Comparison of ENCODE assay signal across 9 cellular contexts in genomic region chr7:150370612-150371071, GRCh38. TPM values are rescaled to one million over a fixed set of nuclear protein-coding genes. Genes with fewer than 3 reads are reported as not detected.
DNase-seq lines count a peak whose midpoint lies in the region; ATAC-seq and TF ChIP-seq lines count a peak whose summit lies in the region.
"Had no signal": no experiment of that assay in that cellular context is flagged by ENCODE, and none has a peak within 500 bp of the region (broad histone marks: within the 10 kb centered on the region; RNA-seq: fewer than 3 reads in every experiment).

No MANE protein-coding gene starts in this region.

- H2BK15ac ChIP-seq in IMR-90 (ENCODE audit: low read depth, low read length) = 0 out of 3 replicates have a peak overlapping the region, but pooled peaks have one; percentile 17
- no peak overlapping the region for H2BK15ac ChIP-seq in neuronal stem cell (ENCODE audit: low read length)

- peaks cover 31 to 62% (median 55%) of the 10 kb centered on the region in 3 donors for H3K4me1 Mint-ChIP-seq in naive B cell

- H3K14ac ChIP-seq in IMR-90 (replicated peaks; ENCODE audit: low read depth, low read length) = 0 out of 2 replicates have a peak overlapping the region, but pooled peaks have one; percentile 44
- no peak overlapping the region for H3K14ac ChIP-seq in neuronal stem cell (ENCODE audit: low read length)

- H3K36me3 ChIP-seq in IMR-90 (ENCODE audit: control insufficient read depth, insufficient read depth, low read length) (peaks cover 38% of the 10 kb centered on the region), neuronal stem cell (replicated peaks in 1 of 2; ENCODE audit: control insufficient read depth in 2 of 2, insufficient read depth in 2 of 2, low read length in 2 of 2) (peaks cover 38 to 56% of the 10 kb centered on the region in 2 donors)

- no TSS peak for BruUV-seq in IMR-90 (replicated peaks; lab: Mats Ljungman, UMichigan)

- no peak overlapping the region; a peak in 1 of 4 replicates for H4K8ac ChIP-seq in IMR-90 (ENCODE audit: low read depth in 2 of 2, low read length in 2 of 2)
- no peak overlapping the region for H4K8ac ChIP-seq in neuronal stem cell (ENCODE audit: low read depth, low read length)

- H2AFZ ChIP-seq in IMR-90 (replicated peaks; ENCODE audit: low read length, poor library complexity) (peak overlapping the region; percentile 47), neuronal stem cell (ENCODE audit: low read length) (no peak overlapping the region)

- no peaks in the 10 kb centered on the region for H3K9me3 ChIP-seq in IMR-90 (ENCODE audit: control insufficient read depth, insufficient read depth, low read length)
- no peaks in the 10 kb centered on the region for H3K9me3 ChIP-seq in neuronal stem cell (replicated peaks in 1 of 2; ENCODE audit: control insufficient read depth in 2 of 2, insufficient read depth in 1 of 2, low read depth in 1 of 2, low read length in 2 of 2)
- H3K9me3 ChIP-seq: MG63 had no signal

- H4K91ac ChIP-seq in IMR-90 (ENCODE audit: insufficient read depth, low read depth, low read length) (peak overlapping the region; percentile 66; the same call in 1 of the 2 replicates), neuronal stem cell (ENCODE audit: low read depth, low read length, poor library complexity) (no peak overlapping the region)

- in situ Hi-C loops in IMR-90 (cut with MboI; ENCODE audit: low sequenced_read_pairs) = no loop called here

- H3K9ac ChIP-seq in IMR-90 (ENCODE audit: low read depth, low read length) (peak overlapping the region; percentile 81), neuronal stem cell (ENCODE audit: low read depth, low read length, poor library complexity) (no peak overlapping the region)

- no peaks in the 10 kb centered on the region for H3K27me3 Mint-ChIP-seq in naive B cell

- H3K56ac ChIP-seq in IMR-90 (ENCODE audit: extremely low read depth, insufficient read depth, low read length) = 0 out of 2 replicates have a peak overlapping the region, but pooled peaks have one; percentile 49

- TF ChIP-seq RAD21 in IMR-90 (IDR thresholded peaks at IDR 0.05; ENCODE audit: low read length) = 0 out of 2 replicates have a peak, but pooled peaks have one; percentile 9

- WGBS in IMR-90 (ENCODE audit: extremely low coverage in 2 of 2, insufficient read length in 1 of 2), 2 experiments = 90% methylated on average over 3 of the region's 3 CpGs; no CpG with 5 or more reads in 1 of the 2 experiments
- no CpG with 5 or more reads among the region's 3 CpGs for WGBS in neuronal stem cell (ENCODE audit: extremely low coverage in 2 of 2, insufficient read length in 2 of 2, insufficient replicate concordance in 1 of 2), 2 donors

- H3K18ac ChIP-seq in IMR-90 (ENCODE audit: low read depth, low read length) (no peak overlapping the region), neuronal stem cell (ENCODE audit: low read length) (no peak overlapping the region)

- POLR2A ChIA-PET in IMR-90 (lab: Charles Lee; ENCODE audit: unreplicated experiment) = interaction anchor here (0.5 kb wide), 1 partner anchor 18 kb away, joined by 3 read pairs; no protein-coding TSS in a partner anchor

- no peak overlapping the region; the same call in 1 of the 2 replicates for H2BK120ac ChIP-seq in IMR-90 (ENCODE audit: low read depth, low read length)
- H2BK120ac ChIP-seq in neuronal stem cell (ENCODE audit: low read depth, low read length) = no peak overlapping the region

- H4K5ac ChIP-seq in IMR-90 (ENCODE audit: low read depth, low read length) = no peak overlapping the region

- H2BK12ac ChIP-seq in neuronal stem cell (ENCODE audit: low read length) = no peak overlapping the region

- no peak; the same call in 1 of the 2 replicates for TF ChIP-seq POLR2A in IMR-90 (IDR thresholded peaks at IDR 0.05; ENCODE audit: low read depth, low read length)

- H3K27me3 ChIP-seq in IMR-90 (ENCODE audit: control insufficient read depth, insufficient read depth, low read length) (no peaks in the 10 kb centered on the region), neuronal stem cell (ENCODE audit: control insufficient read depth in 3 of 3, insufficient read depth in 3 of 3, low read depth in 1 of 3, low read length in 3 of 3) (no peaks in the 10 kb centered on the region)
- H3K27me3 ChIP-seq: MG63 had no signal

- no peak overlapping the region for H2BK20ac ChIP-seq in IMR-90 (ENCODE audit: low read depth, low read length)

- ATAC-seq in IMR-90 (ENCODE audit: low read depth) = peak; percentile 69
- no peak for ATAC-seq in naive B cell (ENCODE audit: low read depth in 2 of 2)
- no peak for ATAC-seq in GM21423 (IDR thresholded peaks at IDR 0.05; ENCODE audit: unreplicated experiment)

- peak overlapping the region; percentile 79 for H2BK5ac ChIP-seq in IMR-90 (ENCODE audit: low read depth, low read length, poor library complexity, severe bottlenecking)
- no peak overlapping the region for H2BK5ac ChIP-seq in neuronal stem cell (ENCODE audit: low read length)

- peak overlapping the region; percentile 93 for H2AK9ac ChIP-seq in IMR-90 (replicated peaks; ENCODE audit: low read depth, low read length, poor library complexity)

- CTCF ChIA-PET in IMR-90 (lab: Yijun Ruan, JAX) = interaction anchor here (0.5 to 1.1 kb wide), 4 partner anchors 14 to 63 kb away, joined by 3 to 5 read pairs (median 3); no protein-coding TSS in a partner anchor

- H3K27ac ChIP-seq in IMR-90 (ENCODE audit: insufficient read depth, low read length) = peak overlapping the region; percentile 85
- H3K27ac ChIP-seq in caudate nucleus (ENCODE audit: low read depth, low read length) = peak overlapping the region; percentile 91
- no peak overlapping the region for H3K27ac ChIP-seq in neuronal stem cell (replicated peaks; ENCODE audit: low read length)

- H3K4me1 ChIP-seq in IMR-90 (ENCODE audit: control insufficient read depth, insufficient read depth, low read length) (peaks cover 18% of the 10 kb centered on the region), neuronal stem cell (ENCODE audit: control insufficient read depth in 2 of 2, insufficient read depth in 1 of 2, low read depth in 1 of 2, low read length in 2 of 2) (peaks cover 10 to 23% of the 10 kb centered on the region in 2 donors)

- peak overlapping the region; percentile 98 for H3K4ac ChIP-seq in IMR-90 (ENCODE audit: low read depth, low read length)
- no peak overlapping the region for H3K4ac ChIP-seq in neuronal stem cell (ENCODE audit: low read length)

- TF ChIP-seq CTCF in IMR-90 (conservative IDR thresholded peaks at IDR 0.05; ENCODE audit: low read depth, low read length) = peak; percentile 27; the same call in 1 of the 2 replicates

- H2AK5ac ChIP-seq in IMR-90 (ENCODE audit: low read depth, low read length) (peak overlapping the region; percentile 43; the same call in 1 of the 2 replicates), neuronal stem cell (ENCODE audit: low read depth, low read length) (no peak overlapping the region)

- H3K27ac Mint-ChIP-seq in naive B cell = peak overlapping the region; percentile 49 to 100 (median 88)

- no peak overlapping the region for H3K4me3 ChIP-seq in IMR-90 (ENCODE audit: insufficient read depth, low read depth, low read length)
- peak overlapping the region in 1 of 2 donors; percentile 72 for H3K4me3 ChIP-seq in neuronal stem cell (ENCODE audit: low read length in 2 of 2)

- H4K20me1 ChIP-seq in IMR-90 (ENCODE audit: insufficient read depth, low read length) = peaks cover 9% of the 10 kb centered on the region

- H3K79me1 ChIP-seq in IMR-90 (ENCODE audit: low read depth in 1 of 2, low read length in 2 of 2) = peaks cover 21 to 44% of the 10 kb centered on the region in 2 experiments; a peak in 3 of 4 replicates
- H3K79me1 ChIP-seq in neuronal stem cell (ENCODE audit: low read depth, low read length) = peaks cover 23% of the 10 kb centered on the region

- no peaks in the 10 kb centered on the region for H3K36me3 Mint-ChIP-seq in naive B cell

- intact Hi-C loops in IMR-90 (cut with micrococcal nuclease) = no loop called here

- H3K9me1 ChIP-seq in IMR-90 (ENCODE audit: insufficient read depth, low read length) = no peaks in the 10 kb centered on the region; the same call in 1 of the 2 replicates

- dilution Hi-C loops in IMR-90 (cut with HindIII; ENCODE audit: low sequenced_read_pairs, unreplicated experiment) = no loop called here

- peak; percentile 50 for DNase-seq in AG20443 (ENCODE audit: low spot score)
- peak; percentile 80 for DNase-seq in IMR-90
- no peak for DNase-seq in caudate nucleus (lab: John Stamatoyannopoulos, UW)
- DNase-seq in naive B cell = no peak
- DNase-seq in NCI-H187 (lab: John Stamatoyannopoulos, UW) = no peak
- DNase-seq in NOMO-1 (lab: John Stamatoyannopoulos, UW; ENCODE audit: unreplicated experiment in 2 of 2) = no peak
- no peak for DNase-seq in neuronal stem cell (ENCODE audit: low spot score)
- DNase-seq: MG63 had no signal

- H3K23ac ChIP-seq in IMR-90 (ENCODE audit: low read depth, low read length) = peak overlapping the region; percentile 59; the same call in 1 of the 2 replicates
- H3K23ac ChIP-seq in neuronal stem cell (ENCODE audit: low read depth, low read length, poor library complexity) = no peak overlapping the region

- H3K4me2 ChIP-seq in IMR-90 (ENCODE audit: low read depth, low read length) (peak overlapping the region; percentile 97), neuronal stem cell (ENCODE audit: insufficient read depth, low read length, poor library complexity, severe bottlenecking) (no peak overlapping the region)

- peak overlapping the region; percentile 12 to 99 (median 92) for H3K4me3 Mint-ChIP-seq in naive B cell

- H3K9me3 Mint-ChIP-seq in naive B cell = no peaks in the 10 kb centered on the region

RNA-seq across cellular contexts. Expression of gene REPIN1, which starts 2.0 kb away (rescaled TPM):
- 19.4 and 20.6 TPM in 2 replicates for total RNA-seq in IMR-90 (2012; rRNA removed)
- polyA plus RNA-seq in IMR-90 (2012; rRNA removed) (50.6 and 59.7 TPM in 2 replicates), naive B cell (ENCODE audit: low read depth in 6 of 6) (100 to 1,000 TPM in 1 of 6 donors, 10 to 100 TPM in 5; 46.3 to 115 (median 68.5) TPM)
- 56.1 and 62.3 TPM in 2 replicates for polyA plus RNA-seq in IMR-90 (2012; cell fraction: cytosol; rRNA removed)
- 76.7 and 123 TPM in 2 replicates for polyA plus RNA-seq in IMR-90 (2012; cell fraction: nucleus; rRNA removed; ENCODE audit: low replicate concordance)
- polyA plus RNA-seq in neuronal stem cell (2013, experiment 1 of 2) = 84.5 TPM
- polyA plus RNA-seq in neuronal stem cell (2013, experiment 2 of 2) = 85.1 TPM

RNA-seq across cellular contexts. Expression of gene ZNF775, which starts 8.5 kb away (rescaled TPM):
- total RNA-seq in IMR-90 (2012; rRNA removed) = 1.4 TPM in 2 replicates
- polyA plus RNA-seq in IMR-90 (2012; rRNA removed) = 2.6 and 4.0 TPM in 2 replicates
- 2.1 and 5.8 TPM in 2 replicates for polyA plus RNA-seq in IMR-90 (2012; cell fraction: cytosol; rRNA removed)
- 2.2 and 7.1 TPM in 2 replicates for polyA plus RNA-seq in IMR-90 (2012; cell fraction: nucleus; rRNA removed; ENCODE audit: low replicate concordance)
- polyA plus RNA-seq in naive B cell (ENCODE audit: low read depth in 6 of 6) = 1 to 10 TPM; 1.4 to 8.9 (median 4.5) TPM
- polyA plus RNA-seq in neuronal stem cell (2013, experiment 1 of 2) = 15.9 TPM
- 15.7 TPM for polyA plus RNA-seq in neuronal stem cell (2013, experiment 2 of 2)

RNA-seq across cellular contexts. Expression of gene RARRES2, which starts 29.2 kb away (rescaled TPM):
- not detected in 2 replicates for total RNA-seq in IMR-90 (2012; rRNA removed)
- polyA plus RNA-seq in IMR-90 (2012; rRNA removed) (1.4 and 1.6 TPM in 2 replicates), naive B cell (ENCODE audit: low read depth in 6 of 6) (not detected)
- 1.7 and 2.1 TPM in 2 replicates for polyA plus RNA-seq in IMR-90 (2012; cell fraction: cytosol; rRNA removed)
- polyA plus RNA-seq in IMR-90 (2012; cell fraction: nucleus; rRNA removed; ENCODE audit: low replicate concordance) = 1.0 and 2.4 TPM in 2 replicates
- 0.99 TPM for polyA plus RNA-seq in neuronal stem cell (2013, experiment 1 of 2)
- 1.0 TPM for polyA plus RNA-seq in neuronal stem cell (2013, experiment 2 of 2)

RNA-seq across cellular contexts. Expression of gene ACTR3C, which starts 47.3 kb away (rescaled TPM):
- total RNA-seq in IMR-90 (2012; rRNA removed) = not detected in 2 replicates
- polyA plus RNA-seq in IMR-90 (2012; rRNA removed) (not detected in 2 replicates), naive B cell (ENCODE audit: low read depth in 6 of 6) (1 to 10 TPM in 5 of 6 donors, not detected in 1; 1.3 to 7.6 (median 6.2) TPM)
- polyA plus RNA-seq in IMR-90 (2012; cell fraction: cytosol; rRNA removed) = not detected in 2 replicates
- polyA plus RNA-seq in IMR-90 (2012; cell fraction: nucleus; rRNA removed; ENCODE audit: low replicate concordance) = 0.02 TPM in 1 of 2 replicates, not detected in the other
- polyA plus RNA-seq in neuronal stem cell (2013, experiment 1 of 2) = not detected
- polyA plus RNA-seq in neuronal stem cell (2013, experiment 2 of 2) = not detected

RNA-seq across cellular contexts. Expression of gene LRRC61, which starts 47.5 kb away (rescaled TPM):
- total RNA-seq in IMR-90 (2012; rRNA removed) = not detected in 2 replicates
- polyA plus RNA-seq in IMR-90 (2012; rRNA removed) (0.06 and 0.07 TPM in 2 replicates), naive B cell (ENCODE audit: low read depth in 6 of 6) (10 to 100 TPM; 15.2 to 28.6 (median 25.4) TPM)
- polyA plus RNA-seq in IMR-90 (2012; cell fraction: cytosol; rRNA removed) = 0.07 TPM in 1 of 2 replicates, not detected in the other
- not detected in 2 replicates for polyA plus RNA-seq in IMR-90 (2012; cell fraction: nucleus; rRNA removed; ENCODE audit: low replicate concordance)
- 0.81 TPM for polyA plus RNA-seq in neuronal stem cell (2013, experiment 1 of 2)
- polyA plus RNA-seq in neuronal stem cell (2013, experiment 2 of 2) = 0.79 TPM

Comparison
In these comparisons a context has a peak if more than half of its experiments do, and no peak if none do; other contexts are left out.
1. DNase-seq: peak in AG20443 (single experiment) and IMR-90 (single experiment); none in caudate nucleus (0 of 61), naive B cell (single experiment), NCI-H187 (0 of 2), NOMO-1 (0 of 2) and neuronal stem cell (single experiment).